23 cellular contexts compared by ENCODE assay signal in genomic region chr2:212609499-212609898, GRCh38.
"Had no signal": no experiment of that assay in that cellular context is flagged by ENCODE, and none has a peak within 500 bp of the region (broad histone marks: within the 10 kb centered on the region; RNA-seq: fewer than 3 reads in every experiment).

No MANE protein-coding gene starts in this region.

- DNase-seq: hypothalamus; immature natural killer cell; kidney; left colon; left lung; lower lobe of right lung; mammary epithelial cell; mesenchymal stem cell; naive thymus-derived CD8-positive, alpha-beta T cell; nucleus accumbens; pancreas; posterior cingulate gyrus; retina; right cardiac atrium; sigmoid colon; small intestine; spleen; stimulated activated CD4-positive, alpha-beta T cell treated with anti-CD3 and anti-CD28 coated beads, Interleukin-4, amount 100 ng/mL, for 24 hours; stimulated activated CD8-positive, alpha-beta memory T cell treated with anti-CD3 and anti-CD28 coated beads, Interleukin-4, amount 100 ng/mL, for 48 hours; stimulated activated naive CD4-positive, alpha-beta T cell treated with Interleukin-2 at 50 U/mL for 16 hours; stimulated activated naive CD8-positive, alpha-beta T cell treated with anti-CD3 and anti-CD28 coated beads, Interleukin-15, amount 100 ng/mL, for 72 hours; substantia nigra; uterus had no signal
